Comparison of ENCODE assay signal across 8 cellular contexts in genomic region chr14:47675489-47676300, GRCh38. TPM values are rescaled to one million over a fixed set of nuclear protein-coding genes. Genes with fewer than 3 reads are reported as not detected.
A peak's percentile ranks its signal among the peaks of the same experiment; 100 is the strongest.
DNase-seq lines count a peak whose midpoint lies in the region; ATAC-seq, FAIRE-seq and TF ChIP-seq lines count a peak whose summit lies in the region.

MDGA2 (minus strand) TSS chr14:47675605.

- H3K9me3 ChIP-seq in kidney (ENCODE audit: control insufficient read depth in 1 of 2, low read length in 2 of 2): no peaks in the 10 kb centered on the region

- peaks cover 46% of the 10 kb centered on the region for H3K27me3 Mint-ChIP-seq in activated CD8-positive, alpha-beta T cell treated with anti-CD3 and anti-CD28 coated beads, Interleukin-2, amount 10 ng/mL, durations not matched to agents 7 days and 5 days (ENCODE audit: low read depth)

- intact Hi-C loops in kidney (cut with DNase I) (no loop called here), left colon (cut with DNase I, micrococcal nuclease) (no loop called here)

- peaks cover 0 to 4% of the 10 kb centered on the region in 2 donors for H3K4me1 ChIP-seq in kidney (ENCODE audit: control insufficient read depth in 1 of 2, insufficient read depth in 1 of 2, low read depth in 1 of 2, low read length in 2 of 2)

- no peak for TF ChIP-seq CTCF in kidney (IDR thresholded peaks at IDR 0.05; ENCODE audit: borderline replicate concordance, extremely low read depth, insufficient read depth)

- H3K4me1 Mint-ChIP-seq in activated CD8-positive, alpha-beta T cell treated with anti-CD3 and anti-CD28 coated beads, Interleukin-2, amount 10 ng/mL, durations not matched to agents 7 days and 5 days (ENCODE audit: low read depth): peaks cover 8% of the 10 kb centered on the region

- POLR2A ChIA-PET in activated CD8-positive, alpha-beta T cell treated with anti-CD3 and anti-CD28 coated beads, Interleukin-2, amount 10 ng/mL, durations not matched to agents 7 days and 5 days (lab: Charles Lee): no interaction called here

- no peak within 1 kb of the TSS for H3K27ac Mint-ChIP-seq in activated CD8-positive, alpha-beta T cell treated with anti-CD3 and anti-CD28 coated beads, Interleukin-2, amount 10 ng/mL, durations not matched to agents 7 days and 5 days

- DNase-seq in AG20443 (ENCODE audit: low spot score) (peak; percentile 37), kidney (peak; percentile 66), COR-L47 (lab: John Stamatoyannopoulos, UW) (no peak), left colon (no peak)
- DNase-seq in activated CD8-positive, alpha-beta T cell treated with anti-CD3 and anti-CD28 coated beads, Interleukin-2, amount 10 ng/mL, durations not matched to agents 7 days and 5 days: peak; percentile 29

- H3K4me3 ChIP-seq in kidney (ENCODE audit: low read length in 2 of 2): peak within 1 kb of the TSS; percentile 24 to 29

- FAIRE-seq in kidney (lab: Jason Lieb, UNC): no peak

- H3K9ac ChIP-seq in kidney (ENCODE audit: low read length in 2 of 2): no peak within 1 kb of the TSS

- ATAC-seq in HG02678 (IDR thresholded peaks at IDR 0.05; ENCODE audit: unreplicated experiment) (peak; percentile 41), GM21447 (IDR thresholded peaks at IDR 0.05; ENCODE audit: unreplicated experiment) (no peak), left colon (no peak)
- ATAC-seq in activated CD8-positive, alpha-beta T cell treated with anti-CD3 and anti-CD28 coated beads, Interleukin-2, amount 10 ng/mL, durations not matched to agents 7 days and 5 days: peak; percentile 51

- H3K9me3 Mint-ChIP-seq in activated CD8-positive, alpha-beta T cell treated with anti-CD3 and anti-CD28 coated beads, Interleukin-2, amount 10 ng/mL, durations not matched to agents 7 days and 5 days (ENCODE audit: insufficient read depth): no peaks in the 10 kb centered on the region

- H3K4me3 Mint-ChIP-seq in activated CD8-positive, alpha-beta T cell treated with anti-CD3 and anti-CD28 coated beads, Interleukin-2, amount 10 ng/mL, durations not matched to agents 7 days and 5 days: peak within 1 kb of the TSS; percentile 22

- peaks cover 2% of the 10 kb centered on the region for H3K36me3 Mint-ChIP-seq in activated CD8-positive, alpha-beta T cell treated with anti-CD3 and anti-CD28 coated beads, Interleukin-2, amount 10 ng/mL, durations not matched to agents 7 days and 5 days (ENCODE audit: low read depth)

- no peaks in the 10 kb centered on the region for H3K36me3 ChIP-seq in kidney (ENCODE audit: control insufficient read depth in 1 of 2, insufficient read depth in 2 of 2, low read length in 2 of 2)

- CTCF ChIA-PET in activated CD8-positive, alpha-beta T cell treated with anti-CD3 and anti-CD28 coated beads, Interleukin-2, amount 10 ng/mL, durations not matched to agents 7 days and 5 days (lab: Charles Lee): no interaction called here

- no peak within 1 kb of the TSS for H3K27ac ChIP-seq in kidney (ENCODE audit: low read depth in 2 of 2, low read length in 2 of 2)
- peak within 1 kb of the TSS; percentile 21 for H3K27ac ChIP-seq in temporal lobe (ENCODE audit: low read depth, low read length)

RNA-seq across cellular contexts. Expression of gene MDGA2, which starts in this region (rescaled TPM):
- not detected for total RNA-seq in activated CD8-positive, alpha-beta T cell treated with anti-CD3 and anti-CD28 coated beads, Interleukin-2, amount 10 ng/mL, durations not matched to agents 7 days and 5 days
- total RNA-seq in kidney (0.41 TPM), temporal lobe (51.1 TPM), left colon (not detected)
- not detected for polyA plus RNA-seq in kidney (ENCODE audit: insufficient read depth, low read depth, low replicate concordance)

Comparison
In these comparisons a context has a peak if more than half of its experiments do, and no peak if none do; other contexts are left out.
1. RNA of gene MDGA2 (total RNA-seq): 51.1 TPM in temporal lobe (single experiment); 0.41 TPM in kidney (single experiment), not detected in left colon and not detected in activated CD8-positive, alpha-beta T cell treated with anti-CD3 and anti-CD28 coated beads, Interleukin-2, amount 10 ng/mL, durations not matched to agents 7 days and 5 days; every median in the first group is over 10 times any median in the second.
2. Peak in DNase-seq and ATAC-seq in activated CD8-positive, alpha-beta T cell treated with anti-CD3 and anti-CD28 coated beads, Interleukin-2, amount 10 ng/mL, durations not matched to agents 7 days and 5 days; RNA of the gene not detected or under 1 TPM.
3. Peak in DNase-seq and H3K4me3 ChIP-seq in kidney; RNA of the gene not detected or under 1 TPM.